32 cellular contexts compared by ENCODE assay signal in the genomic region with DNA sequence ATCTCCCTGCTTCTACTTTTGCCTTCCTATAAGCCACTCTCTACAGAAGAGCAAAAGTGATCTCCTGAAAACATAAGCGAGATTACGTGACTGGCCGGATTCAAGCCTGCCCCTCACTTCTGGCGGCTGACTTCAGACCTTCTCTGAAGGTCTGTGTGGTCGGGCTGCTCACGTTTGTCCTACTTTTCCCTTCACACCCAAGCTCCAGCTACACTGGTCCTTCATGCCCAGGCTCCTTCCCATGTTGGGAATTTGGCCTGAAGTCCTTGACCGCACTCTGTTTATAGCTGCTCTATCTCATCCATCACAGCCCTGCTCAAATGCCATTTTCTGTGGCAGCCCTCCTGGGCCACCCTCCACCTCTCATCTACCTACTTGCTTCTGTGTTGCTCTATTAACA. TPM values are rescaled to one million over a fixed set of nuclear protein-coding genes. Genes with fewer than 3 reads are reported as not detected.
"Had no signal": no experiment of that assay in that cellular context is flagged by ENCODE, and none has a peak within 500 bp of the region (broad histone marks: within the 10 kb centered on the region; RNA-seq: fewer than 3 reads in every experiment).

No MANE protein-coding gene starts in this region.

- ATAC-seq: activated CD4-positive, CD25-positive, alpha-beta regulatory T cell treated with anti-CD3 and anti-CD28 coated beads, Interleukin-2, amount 50 U/mL, for 24 hours; activated CD8-positive, alpha-beta T cell treated with anti-CD3 and anti-CD28 coated beads for 36 hours; activated T-cell treated with anti-CD3 and anti-CD28 coated beads, Interleukin-2, amount 50 U/mL, for 4 hours; activated T-helper 17 cell treated with anti-CD3 and anti-CD28 coated beads, Interleukin-2, amount 50 U/mL, for 72 hours; foreskin keratinocyte; gastroesophageal sphincter; T-cell had no signal

- DNase-seq: activated B cell treated with CpG ODN at 0.5 μM for 24 hours; activated CD4-positive, alpha-beta T cell treated with anti-CD3 and anti-CD28 coated beads for 48 hours; activated CD4-positive, alpha-beta T cell treated with anti-CD3 and anti-CD28 coated beads, Interleukin-2, amount 50 U/mL, for 1 hour; activated CD4-positive, alpha-beta T cell treated with anti-CD3 and anti-CD28 coated beads, Interleukin-2, amount 50 U/mL, for 48 hours; activated CD8-positive, alpha-beta memory T cell treated with anti-CD3 and anti-CD28 coated beads for 24 hours; activated CD8-positive, alpha-beta T cell treated with anti-CD3 and anti-CD28 coated beads for 36 hours; activated effector memory CD4-positive, alpha-beta T cell treated with Interleukin-2 at 50 U/mL for 16 hours; activated gamma-delta T cell treated with Interleukin-2 at 50 U/mL for 16 hours; activated naive CD4-positive, alpha-beta T cell treated with anti-CD3 and anti-CD28 coated beads, Interleukin-2, amount 50 U/mL, for 16 hours; activated naive CD4-positive, alpha-beta T cell treated with Interleukin-2 at 50 U/mL for 16 hours; activated T-cell treated with anti-CD3 and anti-CD28 coated beads, Interleukin-2, amount 50 U/mL, for 4 hours; amniotic stem cell; anterior cingulate cortex; central memory CD4-positive, alpha-beta T cell; dorsolateral prefrontal cortex; effector memory CD4-positive, alpha-beta T cell; endodermal cell; foreskin keratinocyte; head of caudate nucleus; SW 1271; T-cell; T1000; WERI-Rb-1 had no signal

- H3K4me3 ChIP-seq: coronary artery, dorsolateral prefrontal cortex, esophagus muscularis mucosa, gastroesophageal sphincter had no signal

- H3K27ac ChIP-seq: coronary artery, dorsolateral prefrontal cortex, esophagus muscularis mucosa, foreskin keratinocyte, gastroesophageal sphincter, WERI-Rb-1 had no signal

- H3K9me3 ChIP-seq: esophagus muscularis mucosa, gastroesophageal sphincter had no signal

- H3K36me3 ChIP-seq: esophagus muscularis mucosa, gastroesophageal sphincter, WERI-Rb-1 had no signal

- H3K27me3 ChIP-seq: dorsolateral prefrontal cortex, esophagus muscularis mucosa, foreskin keratinocyte, gastroesophageal sphincter had no signal

RNA-seq across cellular contexts. Expression of a gene that starts 6.7 kb away (rescaled TPM):
- total RNA-seq: activated B cell treated with CpG ODN at 0.5 μM for 24 hours; activated CD8-positive, alpha-beta T cell treated with anti-CD3 and anti-CD28 coated beads for 36 hours; activated T-cell treated with anti-CD3 and anti-CD28 coated beads, Interleukin-2, amount 50 U/mL, for 4 hours; astrocyte; cerebellum; endodermal cell; epithelial cell of proximal tubule; esophagus muscularis mucosa; T-cell had no signal
- polyA plus RNA-seq: adipose tissue had no signal
